ENCODE assay signal across 1 cellular context in genomic region chr5:96335873-96336272, GRCh38.
TF ChIP-seq lines count a peak whose summit lies in the region.

No MANE protein-coding gene starts in this region.

TF ChIP-seq in GM23338, 12 proteins besides CTCF, POLR2A, EP300 and RAD21 (continued from another document):
- TF ChIP-seq ZNF462 (CRISPR knock-in tag; IDR thresholded peaks at IDR 0.05) (no peak), EZH2phosphoT487 (IDR thresholded peaks at IDR 0.05; ENCODE audit: unreplicated experiment) (no peak), STAT1 (IDR thresholded peaks at IDR 0.05; ENCODE audit: unreplicated experiment) (no peak), NANOG (IDR thresholded peaks at IDR 0.05; ENCODE audit: borderline replicate concordance) (no peak), EZH2 (IDR thresholded peaks at IDR 0.05; ENCODE audit: low read depth, unreplicated experiment) (no peak)
